In genomic region chr22:46549565-46549840, GRCh38 we compare ENCODE assay signal across 1 cellular context.
TF ChIP-seq lines count a peak whose summit lies in the region.

No MANE protein-coding gene starts in this region.

TF ChIP-seq in IMR-90, 13 proteins besides CTCF, POLR2A, EP300 and RAD21:
- no peak for TF ChIP-seq MAZ (IDR thresholded peaks at IDR 0.05; ENCODE audit: borderline replicate concordance, low read depth, low read length)
- TF ChIP-seq ELK1 (IDR thresholded peaks at IDR 0.05; ENCODE audit: borderline replicate concordance, low read depth, low read length) = no peak
- TF ChIP-seq NFE2L2 (IDR thresholded peaks at IDR 0.05; ENCODE audit: low read depth, low read length) = no peak
- no peak for TF ChIP-seq MAFK (IDR thresholded peaks at IDR 0.05; ENCODE audit: low read depth, low read length)
- TF ChIP-seq BHLHE40 (IDR thresholded peaks at IDR 0.05; ENCODE audit: low read depth, low read length) = no peak
- TF ChIP-seq FOS (IDR thresholded peaks at IDR 0.05; ENCODE audit: low read depth, low read length) = no peak
- no peak for TF ChIP-seq RFX5 (IDR thresholded peaks at IDR 0.05; ENCODE audit: low read depth, low read length)
- no peak for TF ChIP-seq MXI1 (IDR thresholded peaks at IDR 0.05; ENCODE audit: borderline replicate concordance, low read depth, low read length)
- no peak for TF ChIP-seq SMC3 (IDR thresholded peaks at IDR 0.05; ENCODE audit: low read depth, low read length)
- no peak for TF ChIP-seq USF2 (IDR thresholded peaks at IDR 0.05; ENCODE audit: low read depth, low read length)
TF ChIP-seq in IMR-90: peak in this region for 0.
